Comparison of ENCODE assay signal across 1 cellular context in the genomic region with DNA sequence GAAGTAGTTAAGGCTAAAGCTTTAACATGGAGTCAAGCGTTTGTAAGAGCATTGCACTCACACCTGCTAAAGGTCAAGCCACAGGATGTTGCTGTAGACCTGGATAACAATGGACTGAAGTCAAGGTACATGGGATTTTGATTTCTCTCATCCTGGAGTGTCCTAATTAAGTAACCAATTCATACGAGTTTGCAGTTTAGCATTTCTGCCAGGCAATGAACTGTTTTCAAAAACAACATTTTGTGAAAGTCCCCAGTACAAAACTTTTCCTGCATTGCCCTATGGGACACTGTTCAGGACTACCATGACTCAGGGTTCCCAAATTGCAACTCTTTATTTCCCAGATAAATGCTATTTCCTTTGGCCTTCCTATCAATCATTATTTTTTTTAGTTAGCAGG.
TF ChIP-seq lines count a peak whose summit lies in the region.

No MANE protein-coding gene starts in this region.

TF ChIP-seq in HepG2, 621 proteins besides CTCF, POLR2A, EP300 and RAD21:
- TF ChIP-seq TBP (CRISPR knock-in tag; IDR thresholded peaks at IDR 0.05) = no peak
- TF ChIP-seq ZSCAN9 (CRISPR knock-in tag; IDR thresholded peaks at IDR 0.05; ENCODE audit: borderline replicate concordance) = no peak
- TF ChIP-seq, protein P1, sequence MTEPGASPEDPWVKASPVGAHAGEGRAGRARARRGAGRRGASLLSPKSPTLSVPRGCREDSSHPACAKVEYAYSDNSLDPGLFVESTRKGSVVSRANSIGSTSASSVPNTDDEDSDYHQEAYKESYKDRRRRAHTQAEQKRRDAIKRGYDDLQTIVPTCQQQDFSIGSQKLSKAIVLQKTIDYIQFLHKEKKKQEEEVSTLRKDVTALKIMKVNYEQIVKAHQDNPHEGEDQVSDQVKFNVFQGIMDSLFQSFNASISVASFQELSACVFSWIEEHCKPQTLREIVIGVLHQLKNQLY (CRISPR knock-in tag; IDR thresholded peaks at IDR 0.05) = no peak
- 0 out of 2 replicates have a peak, but pooled peaks have one; percentile 2 for TF ChIP-seq HNF4G (IDR thresholded peaks at IDR 0.05; ENCODE audit: borderline replicate concordance, low read depth, low read length)
- no peak for TF ChIP-seq HNF4G (CRISPR knock-in tag; IDR thresholded peaks at IDR 0.05; ENCODE audit: borderline replicate concordance, low read depth)
